In genomic region chr12:1750300-1750699, GRCh38 we compare ENCODE assay signal across 24 cellular contexts. TPM values are rescaled to one million over a fixed set of nuclear protein-coding genes. Genes with fewer than 3 reads are reported as not detected.
A peak's percentile ranks its signal among the peaks of the same experiment; 100 is the strongest.
DNase-seq lines count a peak whose midpoint lies in the region; ATAC-seq and TF ChIP-seq lines count a peak whose summit lies in the region.
"Had no signal": no experiment of that assay in that cellular context is flagged by ENCODE, and none has a peak within 500 bp of the region (broad histone marks: within the 10 kb centered on the region; RNA-seq: fewer than 3 reads in every experiment).

No MANE protein-coding gene starts in this region.

- H3K4me1 ChIP-seq in HEK293 (ENCODE audit: control insufficient read depth, insufficient read depth, low read length) (no peaks in the 10 kb centered on the region), suprapubic skin (no peaks in the 10 kb centered on the region)
- H3K4me1 ChIP-seq: BE2C had no signal

- H3K36me3 ChIP-seq in HEK293 (ENCODE audit: control insufficient read depth in 2 of 2, insufficient read depth in 1 of 2, low read length in 2 of 2), result peaks cover 0 to 6% of the 10 kb centered on the region in 2 experiments; a peak in 1 of 3 replicates
- peaks cover 14% of the 10 kb centered on the region for H3K36me3 ChIP-seq in suprapubic skin

- ATAC-seq in WTC11 (no peak), left lobe of liver (peak; percentile 31)
- ATAC-seq in activated CD8-positive, alpha-beta T cell treated with anti-CD3 and anti-CD28 coated beads, Interleukin-2, amount 10 ng/mL, durations not matched to agents 7 days and 5 days, result no peak
- ATAC-seq: GM12878 had no signal

- POLR2A ChIA-PET in HEK293 (lab: Yijun Ruan, JAX), result no interaction called here
- POLR2A ChIA-PET in WTC11 (lab: Charles Lee), result no interaction called here
- POLR2A ChIA-PET in activated CD8-positive, alpha-beta T cell treated with anti-CD3 and anti-CD28 coated beads, Interleukin-2, amount 10 ng/mL, durations not matched to agents 7 days and 5 days (lab: Charles Lee), result no interaction called here

- H3K27ac Mint-ChIP-seq in WTC11, result no peak overlapping the region
- H3K27ac Mint-ChIP-seq in activated CD8-positive, alpha-beta T cell treated with anti-CD3 and anti-CD28 coated beads, Interleukin-2, amount 10 ng/mL, durations not matched to agents 7 days and 5 days, result no peak overlapping the region
- H3K27ac Mint-ChIP-seq in activated T-helper 1 cell treated with anti-CD3 and anti-CD28 coated beads, Interleukin-12 subunit alpha, Interleukin-12 subunit beta, Interleukin-2, Interleukin-4 antibody, amounts not matched to agents 30 ng/mL and 10 ng/mL and 1 ng/mL, durations not matched to agents 14 hours and 24 hours and 36 hours, result no peak overlapping the region
- H3K27ac Mint-ChIP-seq: CD8-positive, alpha-beta memory T cell had no signal

- peaks cover 29% of the 10 kb centered on the region for H3K9me3 Mint-ChIP-seq in WTC11
- H3K9me3 Mint-ChIP-seq in activated CD8-positive, alpha-beta T cell treated with anti-CD3 and anti-CD28 coated beads, Interleukin-2, amount 10 ng/mL, durations not matched to agents 7 days and 5 days (ENCODE audit: insufficient read depth), result peaks cover 17% of the 10 kb centered on the region
- peaks cover 32% of the 10 kb centered on the region for H3K9me3 Mint-ChIP-seq in activated T-helper 1 cell treated with anti-CD3 and anti-CD28 coated beads, Interleukin-12 subunit alpha, Interleukin-12 subunit beta, Interleukin-2, Interleukin-4 antibody, amounts not matched to agents 30 ng/mL and 10 ng/mL and 1 ng/mL, durations not matched to agents 14 hours and 24 hours and 36 hours

- no peak overlapping the region for H3K4me3 ChIP-seq in HEK293 (ENCODE audit: low read depth, low read length)
- no peak overlapping the region for H3K4me3 ChIP-seq in suprapubic skin
- H3K4me3 ChIP-seq: BLaER1, GM12878 had no signal

- no peaks in the 10 kb centered on the region for H3K27me3 ChIP-seq in suprapubic skin
- H3K27me3 ChIP-seq: BE2C, BLaER1 had no signal

- no peak for TF ChIP-seq EP300 in suprapubic skin (IDR thresholded peaks at IDR 0.05)

- WGBS in suprapubic skin, result 98% methylated on average over 3 of the region's 3 CpGs

- peaks cover 42% of the 10 kb centered on the region for H3K36me3 Mint-ChIP-seq in WTC11
- H3K36me3 Mint-ChIP-seq in activated CD8-positive, alpha-beta T cell treated with anti-CD3 and anti-CD28 coated beads, Interleukin-2, amount 10 ng/mL, durations not matched to agents 7 days and 5 days (ENCODE audit: low read depth), result peaks cover 48% of the 10 kb centered on the region
- H3K36me3 Mint-ChIP-seq in activated T-helper 1 cell treated with anti-CD3 and anti-CD28 coated beads, Interleukin-12 subunit alpha, Interleukin-12 subunit beta, Interleukin-2, Interleukin-4 antibody, amounts not matched to agents 30 ng/mL and 10 ng/mL and 1 ng/mL, durations not matched to agents 14 hours and 24 hours and 36 hours (ENCODE audit: low read depth), result peaks cover 32% of the 10 kb centered on the region

- TF ChIP-seq POLR2A in suprapubic skin (IDR thresholded peaks at IDR 0.05), result no peak

- no peak overlapping the region for H3K4me3 Mint-ChIP-seq in WTC11
- no peak overlapping the region for H3K4me3 Mint-ChIP-seq in activated CD8-positive, alpha-beta T cell treated with anti-CD3 and anti-CD28 coated beads, Interleukin-2, amount 10 ng/mL, durations not matched to agents 7 days and 5 days
- H3K4me3 Mint-ChIP-seq in activated T-helper 1 cell treated with anti-CD3 and anti-CD28 coated beads, Interleukin-12 subunit alpha, Interleukin-12 subunit beta, Interleukin-2, Interleukin-4 antibody, amounts not matched to agents 30 ng/mL and 10 ng/mL and 1 ng/mL, durations not matched to agents 14 hours and 24 hours and 36 hours, result no peak overlapping the region
- H3K4me3 Mint-ChIP-seq: CD14-positive monocyte; CD4-positive, alpha-beta memory T cell; CD4-positive, CD25-positive, alpha-beta regulatory T cell; CD8-positive, alpha-beta memory T cell had no signal

- no peaks in the 10 kb centered on the region for H3K9me3 ChIP-seq in HEK293 (ENCODE audit: control insufficient read depth, insufficient read depth, low read depth, low read length)
- H3K9me3 ChIP-seq in suprapubic skin, result peaks cover 11% of the 10 kb centered on the region
- H3K9me3 ChIP-seq: BE2C had no signal

- no peaks in the 10 kb centered on the region for H3K27me3 Mint-ChIP-seq in WTC11 (ENCODE audit: low read depth)
- H3K27me3 Mint-ChIP-seq in activated CD8-positive, alpha-beta T cell treated with anti-CD3 and anti-CD28 coated beads, Interleukin-2, amount 10 ng/mL, durations not matched to agents 7 days and 5 days (ENCODE audit: low read depth), result no peaks in the 10 kb centered on the region
- H3K27me3 Mint-ChIP-seq in activated T-helper 1 cell treated with anti-CD3 and anti-CD28 coated beads, Interleukin-12 subunit alpha, Interleukin-12 subunit beta, Interleukin-2, Interleukin-4 antibody, amounts not matched to agents 30 ng/mL and 10 ng/mL and 1 ng/mL, durations not matched to agents 14 hours and 24 hours and 36 hours (ENCODE audit: insufficient read depth), result no peaks in the 10 kb centered on the region
- H3K27me3 Mint-ChIP-seq: CD4-positive, alpha-beta memory T cell; CD4-positive, CD25-positive, alpha-beta regulatory T cell; CD8-positive, alpha-beta memory T cell had no signal

- intact Hi-C loops in activated T-helper 1 cell treated with anti-CD3 and anti-CD28 coated beads, Interleukin-12 subunit alpha, Interleukin-12 subunit beta, Interleukin-2, Interleukin-4 antibody, amounts not matched to agents 30 ng/mL and 10 ng/mL and 1 ng/mL, durations not matched to agents 14 hours and 24 hours and 36 hours (cut with micrococcal nuclease), result no loop called here

- TF ChIP-seq CTCF in HEK293 (tag by site-specific recombination; IDR thresholded peaks at IDR 0.05) (no peak), WTC11 (IDR thresholded peaks at IDR 0.05) (no peak), suprapubic skin (IDR thresholded peaks at IDR 0.05) (no peak)

- H3K27ac ChIP-seq in HEK293 (ENCODE audit: extremely low read depth, low read depth, low read length) (no peak overlapping the region), suprapubic skin (no peak overlapping the region)
- H3K27ac ChIP-seq: BLaER1 had no signal

- peaks cover 4% of the 10 kb centered on the region for H3K4me1 Mint-ChIP-seq in WTC11
- H3K4me1 Mint-ChIP-seq in activated CD8-positive, alpha-beta T cell treated with anti-CD3 and anti-CD28 coated beads, Interleukin-2, amount 10 ng/mL, durations not matched to agents 7 days and 5 days (ENCODE audit: low read depth), result no peaks in the 10 kb centered on the region
- H3K4me1 Mint-ChIP-seq in activated T-helper 1 cell treated with anti-CD3 and anti-CD28 coated beads, Interleukin-12 subunit alpha, Interleukin-12 subunit beta, Interleukin-2, Interleukin-4 antibody, amounts not matched to agents 30 ng/mL and 10 ng/mL and 1 ng/mL, durations not matched to agents 14 hours and 24 hours and 36 hours (ENCODE audit: low read depth), result peaks cover 8% of the 10 kb centered on the region

- CTCF ChIA-PET in HEK293 (lab: Yijun Ruan, JAX), result no interaction called here
- CTCF ChIA-PET in WTC11 (lab: Charles Lee), result no interaction called here
- CTCF ChIA-PET in activated CD8-positive, alpha-beta T cell treated with anti-CD3 and anti-CD28 coated beads, Interleukin-2, amount 10 ng/mL, durations not matched to agents 7 days and 5 days (lab: Charles Lee), result no interaction called here

- DNase-seq in WTC11 (ENCODE audit: low spot score) (no peak), left lobe of liver (ENCODE audit: low spot score) (no peak), suprapubic skin (ENCODE audit: low spot score in 2 of 2) (no peak)
- DNase-seq in activated CD8-positive, alpha-beta T cell treated with anti-CD3 and anti-CD28 coated beads, Interleukin-2, amount 10 ng/mL, durations not matched to agents 7 days and 5 days, result no peak
- no peak for DNase-seq in activated T-helper 1 cell treated with anti-CD3 and anti-CD28 coated beads, Interleukin-12 subunit alpha, Interleukin-12 subunit beta, Interleukin-2, Interleukin-4 antibody, amounts not matched to agents 30 ng/mL and 10 ng/mL and 1 ng/mL, durations not matched to agents 14 hours and 24 hours and 36 hours (ENCODE audit: low spot score)
- DNase-seq: 8988T; ACHN; BE2C; C1 segment of cervical spinal cord; CD4-positive, alpha-beta memory T cell; CD4-positive, CD25-positive, alpha-beta regulatory T cell; CD8-positive, alpha-beta memory T cell; COR-L47; DMS 273 treated with DMSO at 0.1 percent for 48 hours; DMS153; DMS53; DMS79; DND-41; EL; GDM1 had no signal

TF ChIP-seq in HEK293, 187 proteins besides CTCF, POLR2A, EP300 and RAD21:
- TF ChIP-seq ZNF121 (tag by site-specific recombination; IDR thresholded peaks at IDR 0.05), result peak; percentile 56; the same call in 1 of the 2 replicates
- no peak for TF ChIP-seq MYNN (tag by site-specific recombination; IDR thresholded peaks at IDR 0.05; ENCODE audit: borderline replicate concordance)
- no peak for TF ChIP-seq GLI4 (tag by site-specific recombination; IDR thresholded peaks at IDR 0.05)

TF ChIP-seq in WTC11, 78 proteins besides CTCF, POLR2A, EP300 and RAD21:
- TF ChIP-seq MLX (CRISPR knock-in tag; IDR thresholded peaks at IDR 0.05) (no peak), GTF2I (CRISPR knock-in tag; conservative IDR thresholded peaks at IDR 0.05) (no peak), ZNF219 (CRISPR knock-in tag; IDR thresholded peaks at IDR 0.05; ENCODE audit: borderline replicate concordance) (no peak), ZNF121 (CRISPR knock-in tag; IDR thresholded peaks at IDR 0.05) (peak; percentile 81)

RNA-seq across cellular contexts. Expression of gene ADIPOR2, which starts 59.4 kb away (rescaled TPM):
- total RNA-seq in WTC11 (2021), result 36.0 to 39.2 TPM (median 38.4 TPM) in 3 replicates
- total RNA-seq in left lobe of liver, result 58.0 TPM
- total RNA-seq in suprapubic skin, result 10 to 100 TPM; 40.3 to 47.9 (median 43.4) TPM
- total RNA-seq in activated CD8-positive, alpha-beta T cell treated with anti-CD3 and anti-CD28 coated beads, Interleukin-2, amount 10 ng/mL, durations not matched to agents 7 days and 5 days, result 10 to 100 TPM; 64.4 to 68.3 TPM
- 69.4 and 75.2 TPM in 2 replicates for total RNA-seq in activated T-helper 1 cell treated with anti-CD3 and anti-CD28 coated beads, Interleukin-12 subunit alpha, Interleukin-12 subunit beta, Interleukin-2, Interleukin-4 antibody, amounts not matched to agents 30 ng/mL and 10 ng/mL and 1 ng/mL, durations not matched to agents 14 hours and 24 hours and 36 hours

Comparison
In these comparisons a context has a peak if more than half of its experiments do, and no peak if none do; other contexts are left out.
1. Of the 8 proteins assayed by ChIP-seq in both HEK293 and WTC11: peak only in HEK293: none; only in WTC11: none; in both: ZNF121; in neither: 7.